In genomic region chrX:45811307-45811706, GRCh38 we compare ENCODE assay signal across 22 cellular contexts.
A peak's percentile ranks its signal among the peaks of the same experiment; 100 is the strongest.
DNase-seq lines count a peak whose midpoint lies in the region; ATAC-seq and TF ChIP-seq lines count a peak whose summit lies in the region.
"Had no signal": no experiment of that assay in that cellular context is flagged by ENCODE, and none has a peak within 500 bp of the region (broad histone marks: within the 10 kb centered on the region; RNA-seq: fewer than 3 reads in every experiment).

No MANE protein-coding gene starts in this region.

- peaks cover 38% of the 10 kb centered on the region for H3F3A ChIP-seq in SK-N-SH (replicated peaks; ENCODE audit: insufficient read depth)

- POLR2A ChIA-PET in RWPE1 (lab: Yijun Ruan, JAX; ENCODE audit: low non-redundant PET) (no interaction called here), SK-N-SH (lab: Yijun Ruan, JAX) (no interaction called here)

- peaks cover 84% of the 10 kb centered on the region for H3K79me2 ChIP-seq in SK-N-SH (ENCODE audit: insufficient read depth)

- ATAC-seq in T-helper 17 cell = no peak
- ATAC-seq: psoas muscle, SK-N-SH treated with all-trans-retinoic acid at 6 μM for 48 hours, upper lobe of right lung had no signal

- no peak overlapping the region for H3K4me3 ChIP-seq in coronary artery
- no peak overlapping the region for H3K4me3 ChIP-seq in SK-N-SH (ENCODE audit: low read depth in 2 of 2, low read length in 1 of 2)
- H3K4me3 ChIP-seq: dorsolateral prefrontal cortex, neural progenitor cell, psoas muscle, upper lobe of right lung had no signal

- no peaks in the 10 kb centered on the region for H3K27me3 Mint-ChIP-seq in T-helper 17 cell

- TF ChIP-seq RAD21 in SK-N-SH (IDR thresholded peaks at IDR 0.05; ENCODE audit: low read length) = no peak

- 53% methylated on average over 6 of the region's 6 CpGs for whole genome bisulfite sequencing in SK-N-SH (ENCODE audit: low lambda C conversion rate)

- CTCF ChIA-PET in RWPE1 (lab: Yijun Ruan, JAX) (no interaction called here), SK-N-SH (lab: Yijun Ruan, JAX) (interaction anchor here (1.5 kb wide), 1 partner anchor 9 kb away, joined by 3 read pairs; no protein-coding TSS in a partner anchor)

- peaks cover 0 to 14% of the 10 kb centered on the region in 2 experiments for H3K36me3 ChIP-seq in SK-N-SH (replicated peaks in 1 of 2; ENCODE audit: control insufficient read depth in 1 of 2, insufficient read depth in 2 of 2, low read length in 1 of 2)
- H3K36me3 ChIP-seq: neural progenitor cell, upper lobe of right lung had no signal

- no peaks in the 10 kb centered on the region for H4K20me1 ChIP-seq in SK-N-SH (ENCODE audit: insufficient read depth)

- no peaks in the 10 kb centered on the region for H3K36me3 Mint-ChIP-seq in T-helper 17 cell (ENCODE audit: low read depth)
- H3K36me3 Mint-ChIP-seq: stimulated activated naive B cell treated with anti-CD40 and anti-IgM and Interleukin-4, amounts not matched to agents 10 μg/mL and 1 μg/mL and 100 μg/mL, for 72 hours had no signal

- H3K9me3 ChIP-seq in T-helper 17 cell (ENCODE audit: control insufficient read depth, low read length, poor library complexity, severe bottlenecking) (no peaks in the 10 kb centered on the region), SK-N-SH (no peaks in the 10 kb centered on the region)
- H3K9me3 ChIP-seq: psoas muscle, upper lobe of right lung had no signal

- H3K9me2 ChIP-seq in SK-N-SH = no peaks in the 10 kb centered on the region

- DNase-seq in stimulated activated naive CD4-positive, alpha-beta T cell treated with Interleukin-2 at 50 U/mL for 16 hours (lab: John Stamatoyannopoulos, UW) = peak; percentile 37
- DNase-seq in stimulated activated naive CD4-positive, alpha-beta T cell (lab: John Stamatoyannopoulos, UW) = no peak
- DNase-seq in T-helper 17 cell = no peak
- DNase-seq in amniotic epithelial cell (ENCODE audit: low read depth) = peak; percentile 56
- DNase-seq in coronary artery (ENCODE audit: low spot score) = no peak
- no peak for DNase-seq in RWPE1 (ENCODE audit: low spot score)
- no peak for DNase-seq in SK-N-SH
- DNase-seq: activated CD4-positive, alpha-beta T cell treated with anti-CD3 and anti-CD28 coated beads for 48 hours; dorsolateral prefrontal cortex; H7; hypothalamus; Kasumi-1; NCI-H1092; NCI-H2029; NCI-H345; NK-92 treated with Interleukin-12 subunit alpha and Interleukin-12 subunit beta, amount 100 ng/mL, for 24 hours; psoas muscle; stimulated activated CD4-positive, alpha-beta T cell treated with anti-CD3 and anti-CD28 coated beads, Interleukin-1b, Interleukin-23, amount 100 ng/mL, for 48 hours; stimulated activated naive B cell treated with anti-CD40 and anti-IgM and Interleukin-4, amounts not matched to agents 10 μg/mL and 1 μg/mL and 100 μg/mL, for 72 hours; upper lobe of right lung had no signal

- no peak for TF ChIP-seq EP300 in SK-N-SH (IDR thresholded peaks at IDR 0.05; ENCODE audit: borderline replicate concordance in 1 of 2, low read depth in 1 of 2, low read length in 1 of 2)

- peaks cover 41% of the 10 kb centered on the region for H3K4me1 Mint-ChIP-seq in T-helper 17 cell

- H3K27ac ChIP-seq in coronary artery = no peak overlapping the region
- H3K27ac ChIP-seq in RWPE1 = no peak overlapping the region
- peak overlapping the region in 1 of 2 experiments; percentile 95; a peak in 2 of 4 replicates for H3K27ac ChIP-seq in SK-N-SH (ENCODE audit: low read depth in 2 of 2, low read length in 1 of 2)
- H3K27ac ChIP-seq: neural progenitor cell, psoas muscle, upper lobe of right lung had no signal

- TF ChIP-seq CTCF in coronary artery (IDR thresholded peaks at IDR 0.05) (no peak), RWPE1 (conservative IDR thresholded peaks at IDR 0.05; ENCODE audit: low read depth) (no peak), SK-N-SH (IDR thresholded peaks at IDR 0.05) (no peak)

- H3K27me3 ChIP-seq in SK-N-SH (ENCODE audit: insufficient read depth) = no peaks in the 10 kb centered on the region
- H3K27me3 ChIP-seq: neural progenitor cell, upper lobe of right lung had no signal

- no peak overlapping the region for H3K4me3 Mint-ChIP-seq in T-helper 17 cell
- H3K4me3 Mint-ChIP-seq: neural progenitor cell had no signal

- peaks cover 0 to 23% of the 10 kb centered on the region in 2 experiments; a peak in 2 of 4 replicates for H3K4me1 ChIP-seq in SK-N-SH (ENCODE audit: control insufficient read depth in 1 of 2, insufficient read depth in 2 of 2, low read depth in 1 of 2, low read length in 1 of 2)
- H3K4me1 ChIP-seq: psoas muscle, upper lobe of right lung had no signal

- H3K27ac Mint-ChIP-seq in T-helper 17 cell = peak overlapping the region; percentile 74
- H3K27ac Mint-ChIP-seq: neural progenitor cell; stimulated activated naive B cell treated with anti-CD40 and anti-IgM and Interleukin-4, amounts not matched to agents 10 μg/mL and 1 μg/mL and 100 μg/mL, for 72 hours had no signal

- H3K9ac ChIP-seq in SK-N-SH = no peak overlapping the region
- H3K9ac ChIP-seq: neural progenitor cell had no signal

- no peak overlapping the region for H2AFZ ChIP-seq in SK-N-SH (ENCODE audit: low read depth)
- H2AFZ ChIP-seq: neural progenitor cell had no signal

- no peak overlapping the region for H3K4me2 ChIP-seq in SK-N-SH
- H3K4me2 ChIP-seq: neural progenitor cell had no signal

TF ChIP-seq in SK-N-SH, 30 proteins besides CTCF, POLR2A, EP300 and RAD21:
- TF ChIP-seq RCOR1 (IDR thresholded peaks at IDR 0.05; ENCODE audit: low read length) (no peak), MEF2A (IDR thresholded peaks at IDR 0.05; ENCODE audit: borderline replicate concordance, low read depth) (no peak), FOXJ3 (CRISPR knock-in tag; IDR thresholded peaks at IDR 0.05) (no peak), TAF1 (IDR thresholded peaks at IDR 0.05; ENCODE audit: borderline replicate concordance, low read depth, low read length) (no peak), YY1 (IDR thresholded peaks at IDR 0.05; ENCODE audit: low read depth) (no peak), USF2 (IDR thresholded peaks at IDR 0.05; ENCODE audit: borderline replicate concordance, low read depth, low read length) (no peak), GATA2 (CRISPR knock-in tag; IDR thresholded peaks at IDR 0.05) (no peak), SMC3 (IDR thresholded peaks at IDR 0.05; ENCODE audit: low read depth, low read length) (no peak), JUND (IDR thresholded peaks at IDR 0.05) (no peak), MAX (IDR thresholded peaks at IDR 0.05; ENCODE audit: low read depth) (no peak), RXRA (IDR thresholded peaks at IDR 0.05; ENCODE audit: borderline replicate concordance, low read depth) (no peak), PBX3 (IDR thresholded peaks at IDR 0.05) (no peak), NFIC (IDR thresholded peaks at IDR 0.05; ENCODE audit: borderline replicate concordance) (no peak), RFX5 (IDR thresholded peaks at IDR 0.05; ENCODE audit: low read length) (no peak), TCF12 (IDR thresholded peaks at IDR 0.05) (no peak), GABPA (IDR thresholded peaks at IDR 0.05; ENCODE audit: low read depth) (no peak), IRF3 (IDR thresholded peaks at IDR 0.05; ENCODE audit: low read depth, low read length) (no peak), EZH2phosphoT487 (IDR thresholded peaks at IDR 0.05; ENCODE audit: borderline replicate concordance, low read depth) (no peak)

Comparison
In these comparisons a context has a peak if more than half of its experiments do, and no peak if none do; other contexts are left out.
1. DNase-seq: peak in stimulated activated naive CD4-positive, alpha-beta T cell treated with Interleukin-2 at 50 U/mL for 16 hours (single experiment) and amniotic epithelial cell (single experiment); none in stimulated activated naive CD4-positive, alpha-beta T cell (0 of 6), T-helper 17 cell (0 of 3), coronary artery (single experiment), RWPE1 (single experiment) and SK-N-SH (single experiment).